In the genomic region with DNA sequence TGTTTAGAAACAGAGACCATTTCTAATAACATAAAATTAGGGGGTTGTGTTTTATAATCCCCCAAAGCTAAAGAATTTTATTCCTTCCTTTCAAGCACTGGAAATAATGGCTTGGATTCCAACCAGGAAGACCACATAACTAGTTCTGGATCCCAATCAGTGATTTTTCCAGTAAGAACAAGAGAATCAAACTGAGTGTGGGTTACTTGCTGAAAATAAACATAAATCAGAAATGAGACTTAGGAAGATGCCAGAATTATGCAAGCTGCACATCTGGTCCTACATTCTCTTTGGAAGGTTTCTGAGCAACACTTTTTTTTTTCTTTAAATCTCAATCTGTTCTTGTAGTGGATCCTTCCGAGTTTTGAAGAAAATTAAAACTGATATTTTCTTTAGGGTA, we compare ENCODE assay signal across 28 cellular contexts.
DNase-seq lines count a peak whose midpoint lies in the region; ATAC-seq and TF ChIP-seq lines count a peak whose summit lies in the region.
"Had no signal": no experiment of that assay in that cellular context is flagged by ENCODE, and none has a peak within 500 bp of the region (broad histone marks: within the 10 kb centered on the region; RNA-seq: fewer than 3 reads in every experiment).

No MANE protein-coding gene starts in this region.

- H3K4ac ChIP-seq in mesenchymal stem cell (ENCODE audit: low read depth in 1 of 2, low read length in 2 of 2) = no peak overlapping the region

- H3K9me3 ChIP-seq in mesenchymal stem cell (ENCODE audit: control insufficient read depth, low read length) = no peaks in the 10 kb centered on the region
- H3K9me3 ChIP-seq: body of pancreas, lower lobe of right lung, neutrophil, Peyer's patch, SJSA1, tibial artery had no signal

- DNase-seq in left ventricle myocardium superior (no peak), left cardiac atrium (no peak), choroid plexus epithelial cell (ENCODE audit: low read depth) (peak; percentile 58), mesenchymal stem cell (peak; percentile 47), nucleus accumbens (lab: John Stamatoyannopoulos, UW) (no peak), erythroblast (lab: John Stamatoyannopoulos, UW) (no peak)
- DNase-seq in activated CD8-positive, alpha-beta T cell treated with anti-CD3 and anti-CD28 coated beads for 36 hours = no peak
- DNase-seq: activated CD4-positive, alpha-beta T cell treated with anti-CD3 and anti-CD28 coated beads for 48 hours; activated CD8-positive, alpha-beta memory T cell treated with anti-CD3 and anti-CD28 coated beads, Interleukin-2, amount 10 ng/mL, durations not matched to agents 7 days and 5 days; body of pancreas; CD4-positive, CD25-positive, alpha-beta regulatory T cell; cortex of kidney; DMS153; foreskin melanocyte; KG1; lower lobe of right lung; NCI-H1436 treated with DMSO at 0.1 percent for 48 hours; NCI-H2171 treated with DMSO at 0.1 percent for 48 hours; NCI-H526; Peyer's patch; stimulated activated CD4-positive, alpha-beta T cell treated with anti-CD3 and anti-CD28 coated beads, Interleukin-2, amount 100 ng/mL, for 48 hours; stimulated activated naive CD4-positive, alpha-beta T cell; tibial artery had no signal

- TF ChIP-seq CTCF in choroid plexus epithelial cell (conservative IDR thresholded peaks at IDR 0.05; ENCODE audit: low read depth, low read length) = no peak
- no peak for TF ChIP-seq CTCF in activated CD8-positive, alpha-beta T cell treated with anti-CD3 and anti-CD28 coated beads for 36 hours (IDR thresholded peaks at IDR 0.05)

- no peak overlapping the region for H2AFZ ChIP-seq in mesenchymal stem cell (ENCODE audit: low read depth, low read length)

- no peak overlapping the region for H2BK12ac ChIP-seq in mesenchymal stem cell (ENCODE audit: low read length in 2 of 2)

- POLR2A ChIA-PET in activated CD8-positive, alpha-beta T cell treated with anti-CD3 and anti-CD28 coated beads for 36 hours (lab: Charles Lee) = no interaction called here

- H3K4me3 ChIP-seq in choroid plexus epithelial cell (ENCODE audit: low read depth, low read length) = no peak overlapping the region
- H3K4me3 ChIP-seq in mesenchymal stem cell (ENCODE audit: insufficient read depth in 1 of 2, low read depth in 1 of 2, low read length in 2 of 2) = no peak overlapping the region
- H3K4me3 ChIP-seq: body of pancreas, lower lobe of right lung, Peyer's patch, SJSA1, tibial artery had no signal

- no peak overlapping the region for H3K9ac ChIP-seq in mesenchymal stem cell (ENCODE audit: low read length)

- H4K91ac ChIP-seq in mesenchymal stem cell (ENCODE audit: low read length) = no peak overlapping the region

- no peak overlapping the region for H3K18ac ChIP-seq in mesenchymal stem cell (ENCODE audit: low read depth in 1 of 2, low read length in 2 of 2)

- no peak overlapping the region for H3K14ac ChIP-seq in mesenchymal stem cell (ENCODE audit: low read length in 2 of 2)

- no peaks in the 10 kb centered on the region for H3K36me3 ChIP-seq in mesenchymal stem cell (ENCODE audit: control insufficient read depth in 1 of 2, insufficient read depth in 2 of 2, low read depth in 1 of 2, low read length in 2 of 2)
- H3K36me3 ChIP-seq: lower lobe of right lung, neutrophil, Peyer's patch, SJSA1, tibial artery had no signal

- no peaks in the 10 kb centered on the region for H3K4me1 ChIP-seq in mesenchymal stem cell (ENCODE audit: control insufficient read depth, insufficient read depth, low read depth, low read length)
- H3K4me1 ChIP-seq: body of pancreas, lower lobe of right lung, Peyer's patch, SJSA1, tibial artery had no signal

- ATAC-seq in left ventricle myocardium superior = peak; percentile 56
- ATAC-seq in left cardiac atrium = no peak
- no peak for ATAC-seq in HG02610 (IDR thresholded peaks at IDR 0.05; ENCODE audit: unreplicated experiment)
- ATAC-seq in activated CD8-positive, alpha-beta T cell treated with anti-CD3 and anti-CD28 coated beads for 36 hours = no peak
- ATAC-seq: activated CD8-positive, alpha-beta memory T cell treated with anti-CD3 and anti-CD28 coated beads, Interleukin-2, amount 10 ng/mL, durations not matched to agents 7 days and 5 days; body of pancreas had no signal

- H3K4me3 Mint-ChIP-seq in activated CD8-positive, alpha-beta T cell treated with anti-CD3 and anti-CD28 coated beads for 36 hours = no peak overlapping the region
- H3K4me3 Mint-ChIP-seq: activated CD8-positive, alpha-beta memory T cell treated with anti-CD3 and anti-CD28 coated beads, Interleukin-2, amount 10 ng/mL, durations not matched to agents 7 days and 5 days; activated naive CD4-positive, alpha-beta T cell treated with anti-CD3 and anti-CD28 coated beads, Interleukin-2, amount 50 U/mL, for 24 hours; activated T-helper 1 cell treated with anti-CD3 and anti-CD28 coated beads, Interleukin-12 subunit alpha, Interleukin-12 subunit beta, Interleukin-2, Interleukin-4 antibody, amounts not matched to agents 30 ng/mL and 10 ng/mL and 1 ng/mL, durations not matched to agents 14 hours and 24 hours and 36 hours; CD4-positive, CD25-positive, alpha-beta regulatory T cell had no signal

- H3K4me1 Mint-ChIP-seq in activated CD8-positive, alpha-beta T cell treated with anti-CD3 and anti-CD28 coated beads for 36 hours (ENCODE audit: low read depth) = no peaks in the 10 kb centered on the region
- H3K4me1 Mint-ChIP-seq: activated CD8-positive, alpha-beta memory T cell treated with anti-CD3 and anti-CD28 coated beads, Interleukin-2, amount 10 ng/mL, durations not matched to agents 7 days and 5 days; activated naive CD4-positive, alpha-beta T cell treated with anti-CD3 and anti-CD28 coated beads, Interleukin-2, amount 50 U/mL, for 24 hours; CD4-positive, CD25-positive, alpha-beta regulatory T cell had no signal

- no peaks in the 10 kb centered on the region for H3K79me1 ChIP-seq in mesenchymal stem cell (replicated peaks; ENCODE audit: low read length, poor library complexity, severe bottlenecking)

- no peak for TF ChIP-seq POLR2A in erythroblast (IDR thresholded peaks at IDR 0.05; ENCODE audit: low read length)

- H2AK5ac ChIP-seq in mesenchymal stem cell (ENCODE audit: low read length, severe bottlenecking) = no peak overlapping the region

- WGBS in mesenchymal stem cell = no CpG with 5 or more reads among the region's 1 CpG

- no peak overlapping the region for H3K27ac ChIP-seq in mesenchymal stem cell (ENCODE audit: low read length, poor library complexity, severe bottlenecking)
- H3K27ac ChIP-seq: body of pancreas, lower lobe of right lung, neutrophil, Peyer's patch, SJSA1, tibial artery had no signal

- peaks cover 8% of the 10 kb centered on the region for H3K9me3 Mint-ChIP-seq in activated CD8-positive, alpha-beta T cell treated with anti-CD3 and anti-CD28 coated beads for 36 hours
- H3K9me3 Mint-ChIP-seq: activated T-helper 1 cell treated with anti-CD3 and anti-CD28 coated beads, Interleukin-12 subunit alpha, Interleukin-12 subunit beta, Interleukin-2, Interleukin-4 antibody, amounts not matched to agents 30 ng/mL and 10 ng/mL and 1 ng/mL, durations not matched to agents 14 hours and 24 hours and 36 hours had no signal

- no peak overlapping the region for H3K23ac ChIP-seq in mesenchymal stem cell (ENCODE audit: low read length in 2 of 2)

- CTCF ChIA-PET in activated CD8-positive, alpha-beta T cell treated with anti-CD3 and anti-CD28 coated beads for 36 hours (lab: Charles Lee) = no interaction called here

- no peak overlapping the region for H3K27ac Mint-ChIP-seq in activated CD8-positive, alpha-beta T cell treated with anti-CD3 and anti-CD28 coated beads for 36 hours
- H3K27ac Mint-ChIP-seq: activated CD8-positive, alpha-beta memory T cell treated with anti-CD3 and anti-CD28 coated beads, Interleukin-2, amount 10 ng/mL, durations not matched to agents 7 days and 5 days; activated naive CD4-positive, alpha-beta T cell treated with anti-CD3 and anti-CD28 coated beads, Interleukin-2, amount 50 U/mL, for 24 hours; activated T-helper 1 cell treated with anti-CD3 and anti-CD28 coated beads, Interleukin-12 subunit alpha, Interleukin-12 subunit beta, Interleukin-2, Interleukin-4 antibody, amounts not matched to agents 30 ng/mL and 10 ng/mL and 1 ng/mL, durations not matched to agents 14 hours and 24 hours and 36 hours; CD4-positive, CD25-positive, alpha-beta regulatory T cell had no signal

- no peaks in the 10 kb centered on the region for H3K36me3 Mint-ChIP-seq in activated CD8-positive, alpha-beta T cell treated with anti-CD3 and anti-CD28 coated beads for 36 hours (ENCODE audit: low read depth)
- H3K36me3 Mint-ChIP-seq: activated CD8-positive, alpha-beta memory T cell treated with anti-CD3 and anti-CD28 coated beads, Interleukin-2, amount 10 ng/mL, durations not matched to agents 7 days and 5 days; CD4-positive, CD25-positive, alpha-beta regulatory T cell had no signal

- no peak overlapping the region for H2BK15ac ChIP-seq in mesenchymal stem cell (ENCODE audit: low read depth, poor library complexity, severe bottlenecking)

- H2BK120ac ChIP-seq in mesenchymal stem cell (ENCODE audit: low read depth, low read length) = no peak overlapping the region

- intact Hi-C loops in left ventricle myocardium superior (cut with micrococcal nuclease) = no loop called here
- intact Hi-C loops in left cardiac atrium (cut with DNase I) = no loop called here
- intact Hi-C loops in activated CD8-positive, alpha-beta T cell treated with anti-CD3 and anti-CD28 coated beads for 36 hours (cut with micrococcal nuclease) = no loop called here

- no peak overlapping the region for H3K4me2 ChIP-seq in mesenchymal stem cell (ENCODE audit: low read length, poor library complexity, severe bottlenecking)

- no peak overlapping the region for H4K8ac ChIP-seq in mesenchymal stem cell (ENCODE audit: low read length)

- H3K27me3 Mint-ChIP-seq in activated CD8-positive, alpha-beta T cell treated with anti-CD3 and anti-CD28 coated beads for 36 hours = peaks cover 4% of the 10 kb centered on the region

- H3K27me3 ChIP-seq in mesenchymal stem cell (ENCODE audit: control insufficient read depth in 1 of 2, insufficient read depth in 1 of 2, low read length in 2 of 2) = no peaks in the 10 kb centered on the region
- H3K27me3 ChIP-seq: body of pancreas, neutrophil, Peyer's patch, SJSA1, tibial artery had no signal

- no peak overlapping the region for H2BK5ac ChIP-seq in mesenchymal stem cell (ENCODE audit: low read depth, low read length, poor library complexity, severe bottlenecking)

Comparison
In these comparisons a context has a peak if more than half of its experiments do, and no peak if none do; other contexts are left out.
1. DNase-seq: peak in choroid plexus epithelial cell (single experiment) and mesenchymal stem cell (single experiment); none in left ventricle myocardium superior (single experiment), left cardiac atrium (single experiment), nucleus accumbens (0 of 56), activated CD8-positive, alpha-beta T cell treated with anti-CD3 and anti-CD28 coated beads for 36 hours (single experiment) and erythroblast (0 of 2).